8 cellular contexts compared by ENCODE assay signal in genomic region chr16:369866-370436, GRCh38. TPM values are rescaled to one million over a fixed set of nuclear protein-coding genes. Genes with fewer than 3 reads are reported as not detected.
A peak's percentile ranks its signal among the peaks of the same experiment; 100 is the strongest.
DNase-seq lines count a peak whose midpoint lies in the region; ATAC-seq and TF ChIP-seq lines count a peak whose summit lies in the region.

No MANE protein-coding gene starts in this region.

- no peak for TF ChIP-seq CTCF in GM12864 (IDR thresholded peaks at IDR 0.05; ENCODE audit: low read depth, low read length, missing control alignments)
- no peak for TF ChIP-seq CTCF in sigmoid colon (IDR thresholded peaks at IDR 0.05)

- no peak for TF ChIP-seq EP300 in sigmoid colon (IDR thresholded peaks at IDR 0.05)

- 25 to 45% methylated on average over 44 of the region's 44 CpGs for WGBS in sigmoid colon, 2 donors

- POLR2A ChIA-PET in T-cell (lab: Charles Lee), result interaction anchor here (0.5 to 1.0 kb wide), 5 partner anchors 11 to 594 kb away, joined by 3 to 6 read pairs (median 4); no protein-coding TSS in a partner anchor

- H3K27me3 Mint-ChIP-seq in T-cell, result no peaks in the 10 kb centered on the region

- DNase-seq in GM12864 (ENCODE audit: low read depth), result no peak
- DNase-seq in T-cell, result no peak
- peak; percentile 23 for DNase-seq in glomerular visceral epithelial cell (ENCODE audit: extremely low spot score)
- DNase-seq in sigmoid colon, result peak; percentile 68
- DNase-seq in stimulated activated CD4-positive, alpha-beta T cell treated with anti-CD3 and anti-CD28 coated beads, Interleukin-2, amount 100 ng/mL, for 48 hours, result no peak
- no peak for DNase-seq in MV-4-11 (lab: John Stamatoyannopoulos, UW)
- DNase-seq in CD1c-positive myeloid dendritic cell (ENCODE audit: extremely low spot score), result no peak

- H3K4me3 ChIP-seq in GM12864 (ENCODE audit: low read depth, low read length) (peak overlapping the region; percentile 55), sigmoid colon (peak overlapping the region; percentile 44 to 59 (median 55))

- H3K9me3 ChIP-seq in sigmoid colon, result no peaks in the 10 kb centered on the region

- peaks cover 3 to 20% (median 18%) of the 10 kb centered on the region in 4 donors for H3K4me1 ChIP-seq in sigmoid colon

- CTCF ChIA-PET in T-cell (lab: Charles Lee), result interaction anchor here in 1 of 2 donors (0.5 to 0.8 kb wide), 2 partner anchors 13 to 17 kb away, joined by 3 read pairs; no protein-coding TSS in a partner anchor

- ATAC-seq in T-cell (replicated peaks in 1 of 4), result no peak
- no peak for ATAC-seq in GM21723 (IDR thresholded peaks at IDR 0.05; ENCODE audit: unreplicated experiment)

- H3K27me3 ChIP-seq in sigmoid colon, result peaks cover 0 to under 1% (median 0%) of the 10 kb centered on the region in 3 donors

- H3K36me3 Mint-ChIP-seq in T-cell, result peaks cover 15% of the 10 kb centered on the region

- TF ChIP-seq POLR2A in sigmoid colon (IDR thresholded peaks at IDR 0.05), result no peak

- peaks cover 13 to 64% (median 32%) of the 10 kb centered on the region in 4 donors for H3K36me3 ChIP-seq in sigmoid colon

- H3K9me3 Mint-ChIP-seq in T-cell, result no peaks in the 10 kb centered on the region

- peak overlapping the region; percentile 64 to 90 (median 68) for H3K4me3 Mint-ChIP-seq in T-cell

- H3K27ac Mint-ChIP-seq in T-cell, result no peak overlapping the region

- H3K27ac ChIP-seq in sigmoid colon, result peak overlapping the region in 3 of 4 donors; percentile 76 to 77 (median 76)

- intact Hi-C loops in sigmoid colon (cut with DNase I), result loop anchor here (5.0 kb wide), 1 partner anchor 48 kb away; no protein-coding TSS in a partner anchor

- peaks cover 15 to 24% (median 18%) of the 10 kb centered on the region in 3 donors for H3K4me1 Mint-ChIP-seq in T-cell

RNA-seq across cellular contexts. Expression of gene MRPL28, which starts 0.4 kb away (rescaled TPM):
- total RNA-seq in T-cell (10 to 100 TPM; 29.3 to 43.8 (median 34.5) TPM), sigmoid colon (10 to 100 TPM; 49.6 to 77.4 (median 62.0) TPM)
- 10 to 100 TPM; 74.5 to 95.9 (median 78.4) TPM for polyA plus RNA-seq in sigmoid colon

RNA-seq across cellular contexts. Expression of gene PGAP6, which starts 11.8 kb away (rescaled TPM):
- total RNA-seq in T-cell (100 to 1,000 TPM in 4 of 5 donors, 10 to 100 TPM in 1; 34.9 to 143 (median 122) TPM), sigmoid colon (10 to 100 TPM; 20.7 to 26.6 (median 22.7) TPM)
- 100 to 1,000 TPM in 1 of 3 donors, 10 to 100 TPM in 2; 61.9 to 109 (median 70.3) TPM for polyA plus RNA-seq in sigmoid colon

RNA-seq across cellular contexts. Expression of gene AXIN1, which starts 17.4 kb away (rescaled TPM):
- total RNA-seq in T-cell (10 to 100 TPM; 38.5 to 58.9 (median 50.4) TPM), sigmoid colon (10 to 100 TPM; 17.9 to 29.9 (median 20.9) TPM)
- 10 to 100 TPM; 28.2 to 33.4 (median 30.3) TPM for polyA plus RNA-seq in sigmoid colon

RNA-seq across cellular contexts. Expression of gene NME4, which starts 27.0 kb away (rescaled TPM):
- 10 to 100 TPM; 32.5 to 48.4 (median 41.3) TPM for total RNA-seq in T-cell
- 100 to 1,000 TPM; 138 to 281 (median 191) TPM for total RNA-seq in sigmoid colon
- 10 to 100 TPM; 39.6 to 55.3 (median 46.7) TPM for polyA plus RNA-seq in sigmoid colon

RNA-seq across cellular contexts. Expression of gene DECR2, which starts 31.7 kb away (rescaled TPM):
- total RNA-seq in T-cell (10 to 100 TPM; 10.5 to 17.6 (median 11.3) TPM), sigmoid colon (10 to 100 TPM; 15.0 to 21.6 (median 16.4) TPM)
- 10 to 100 TPM; 30.6 to 39.1 (median 31.9) TPM for polyA plus RNA-seq in sigmoid colon

Comparison
In these comparisons a context has a peak if more than half of its experiments do, and no peak if none do; other contexts are left out.
1. DNase-seq: peak in glomerular visceral epithelial cell (single experiment) and sigmoid colon (single experiment); none in GM12864 (single experiment), T-cell (0 of 34), stimulated activated CD4-positive, alpha-beta T cell treated with anti-CD3 and anti-CD28 coated beads, Interleukin-2, amount 100 ng/mL, for 48 hours (0 of 2), MV-4-11 (single experiment) and CD1c-positive myeloid dendritic cell (single experiment).